In the genomic region with DNA sequence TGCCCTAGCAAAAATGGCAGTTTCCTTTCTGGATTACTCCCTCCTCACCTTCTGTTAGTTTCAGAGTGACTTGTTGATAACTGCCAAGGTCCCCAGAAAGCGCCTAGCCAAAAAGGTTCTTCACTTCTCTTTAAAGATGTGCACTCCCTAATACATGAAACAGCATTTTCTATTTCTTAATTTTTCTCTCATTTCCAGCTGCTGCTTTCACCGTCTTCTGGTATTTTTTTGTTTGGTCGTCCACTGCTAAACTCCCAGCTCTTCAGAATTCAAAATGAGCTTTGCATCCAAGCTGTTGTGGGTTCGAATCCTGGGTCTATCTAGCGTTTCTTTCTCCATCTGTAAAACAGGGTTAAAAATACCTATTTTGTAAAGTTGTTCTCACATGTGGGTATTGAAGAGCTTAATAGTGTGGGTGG, we compare ENCODE assay signal across 8 cellular contexts. TPM values are rescaled to one million over a fixed set of nuclear protein-coding genes. Genes with fewer than 3 reads are reported as not detected.
DNase-seq lines count a peak whose midpoint lies in the region; ATAC-seq and TF ChIP-seq lines count a peak whose summit lies in the region.

No MANE protein-coding gene starts in this region.

- H3K27ac ChIP-seq in gastroesophageal sphincter (peak overlapping the region; percentile 94 to 100 (median 99)), skeletal muscle tissue (ENCODE audit: low read depth, low read length) (peak overlapping the region; percentile 96)

- H3K4me1 ChIP-seq in gastroesophageal sphincter (peaks cover 2 to 41% (median 10%) of the 10 kb centered on the region in 3 donors), skeletal muscle tissue (ENCODE audit: control insufficient read depth in 3 of 3, insufficient read depth in 3 of 3, low read length in 3 of 3) (peaks cover 9 to 23% (median 12%) of the 10 kb centered on the region in 3 donors)

- H3K9ac ChIP-seq in skeletal muscle tissue (ENCODE audit: low read depth in 1 of 3, low read length in 3 of 3), result peak overlapping the region; percentile 25 to 94 (median 93)

- 0 to 29% methylated on average over 1 to 5 of the region's 5 CpGs for WGBS in gastroesophageal sphincter (ENCODE audit: low coverage in 1 of 2), 2 donors

- intact Hi-C loops in activated B cell treated with CpG ODN at 0.5 μM for 24 hours (cut with micrococcal nuclease), result loop anchor here (2.0 to 10.0 kb wide), 6 partner anchors 431 to 1994 kb away; partner anchors contain the start of genes APOLD1 and MAGOHB

- H3K27me3 ChIP-seq in H7 (ENCODE audit: control insufficient read depth, insufficient read depth, low read length) (no peaks in the 10 kb centered on the region), gastroesophageal sphincter (no peaks in the 10 kb centered on the region), skeletal muscle tissue (ENCODE audit: control insufficient read depth in 3 of 3, insufficient read depth in 3 of 3, low read length in 3 of 3) (no peaks in the 10 kb centered on the region)

- no peaks in the 10 kb centered on the region for H3K9me3 Mint-ChIP-seq in activated B cell treated with CpG ODN at 0.5 μM for 24 hours

- peak overlapping the region; percentile 19 for H3K4me3 ChIP-seq in H7 (ENCODE audit: insufficient read depth, low read depth, low read length)
- peak overlapping the region; percentile 92 to 98 for H3K4me3 ChIP-seq in gastroesophageal sphincter
- peak overlapping the region; percentile 85 to 97 (median 93) for H3K4me3 ChIP-seq in skeletal muscle tissue (ENCODE audit: low read length in 3 of 3)

- CTCF ChIA-PET in activated B cell treated with CpG ODN at 0.5 μM for 24 hours (lab: Charles Lee), result interaction anchor here (0.6 to 3.5 kb wide), 6 partner anchors 11 to 394 kb away, joined by 3 to 19 read pairs (median 4); no protein-coding TSS in a partner anchor

- no peak for TF ChIP-seq POLR2A in gastroesophageal sphincter (IDR thresholded peaks at IDR 0.05)

- POLR2A ChIA-PET in activated B cell treated with CpG ODN at 0.5 μM for 24 hours (lab: Charles Lee), result interaction anchor here (0.6 to 3.2 kb wide), 24 partner anchors 9 to 1185 kb away, joined by 3 to 339 read pairs (median 6); partner anchors contain the start of genes CDKN1B, CREBL2, DUSP16 and ETV6

- TF ChIP-seq CTCF in activated B cell treated with CpG ODN at 0.5 μM for 24 hours (IDR thresholded peaks at IDR 0.05) (no peak), gastroesophageal sphincter (IDR thresholded peaks at IDR 0.05) (no peak)

- H3K36me3 ChIP-seq in H7 (replicated peaks; ENCODE audit: control insufficient read depth, insufficient read depth, low read length), result no peaks in the 10 kb centered on the region
- H3K36me3 ChIP-seq in gastroesophageal sphincter, result peaks cover 0 to 4% of the 10 kb centered on the region in 2 donors
- no peaks in the 10 kb centered on the region for H3K36me3 ChIP-seq in skeletal muscle tissue (ENCODE audit: control insufficient read depth in 3 of 3, insufficient read depth in 3 of 3, low read length in 3 of 3)

- H3K9me3 ChIP-seq in gastroesophageal sphincter, result no peaks in the 10 kb centered on the region
- H3K9me3 ChIP-seq in skeletal muscle tissue (ENCODE audit: control insufficient read depth in 3 of 3, low read length in 3 of 3), result no peaks in the 10 kb centered on the region

- H3K27me3 Mint-ChIP-seq in activated B cell treated with CpG ODN at 0.5 μM for 24 hours, result no peaks in the 10 kb centered on the region

- H3K4me1 Mint-ChIP-seq in activated B cell treated with CpG ODN at 0.5 μM for 24 hours, result peaks cover 37% of the 10 kb centered on the region

- DNase-seq in H7 (no peak), activated B cell treated with CpG ODN at 0.5 μM for 24 hours (no peak), NCI-H82 (lab: John Stamatoyannopoulos, UW) (no peak), kidney glomerular epithelial cell (lab: John Stamatoyannopoulos, UW) (no peak), GM19240 (ENCODE audit: insufficient read length, low spot score) (no peak)

- H3K27ac Mint-ChIP-seq in activated B cell treated with CpG ODN at 0.5 μM for 24 hours, result peak overlapping the region; percentile 98

- ATAC-seq in activated B cell treated with CpG ODN at 0.5 μM for 24 hours (ENCODE audit: low read depth), result no peak
- ATAC-seq in gastroesophageal sphincter, result no peak
- no peak for ATAC-seq in GM19351 (IDR thresholded peaks at IDR 0.05; ENCODE audit: unreplicated experiment)

- peaks cover 11% of the 10 kb centered on the region for H3K36me3 Mint-ChIP-seq in activated B cell treated with CpG ODN at 0.5 μM for 24 hours (ENCODE audit: low read depth)

- peak overlapping the region; percentile 92 for H3K4me3 Mint-ChIP-seq in activated B cell treated with CpG ODN at 0.5 μM for 24 hours

- TF ChIP-seq EP300 in gastroesophageal sphincter (IDR thresholded peaks at IDR 0.05), result no peak

RNA-seq across cellular contexts. Expression of gene BORCS5, which starts 0.4 kb away (rescaled TPM):
- total RNA-seq in H7 (2014; rRNA removed; shearing (Covaris generic)), result 7.4 and 7.5 TPM in 2 replicates
- total RNA-seq in activated B cell treated with CpG ODN at 0.5 μM for 24 hours (19.5 and 22.7 TPM in 2 replicates), gastroesophageal sphincter (10 to 100 TPM; 10.5 to 29.1 (median 19.0) TPM), skeletal muscle tissue (19.3 TPM)

RNA-seq across cellular contexts. Expression of gene MANSC1, which starts 6.4 kb away (rescaled TPM):
- 0.94 and 2.3 TPM in 2 replicates for total RNA-seq in H7 (2014; rRNA removed; shearing (Covaris generic))
- total RNA-seq in activated B cell treated with CpG ODN at 0.5 μM for 24 hours (0.86 and 1.5 TPM in 2 replicates), gastroesophageal sphincter (10 to 100 TPM; 11.0 to 31.2 (median 22.1) TPM), skeletal muscle tissue (1.6 TPM)

Comparison
In these comparisons a context has a peak if more than half of its experiments do, and no peak if none do; other contexts are left out.
1. H3K4me3 ChIP-seq: peak in every context shown above with its lines; median percentile 95 in gastroesophageal sphincter; 93 in skeletal muscle tissue; 19 in H7.